9 cellular contexts compared by ENCODE assay signal in genomic region chr5:137605377-137605776, GRCh38.
DNase-seq lines count a peak whose midpoint lies in the region; ATAC-seq and TF ChIP-seq lines count a peak whose summit lies in the region.
"Had no signal": no experiment of that assay in that cellular context is flagged by ENCODE, and none has a peak within 500 bp of the region (broad histone marks: within the 10 kb centered on the region; RNA-seq: fewer than 3 reads in every experiment).

No MANE protein-coding gene starts in this region.

- TF ChIP-seq CTCF in LNCaP clone FGC (IDR thresholded peaks at IDR 0.05; ENCODE audit: control insufficient read depth, extremely low read depth, insufficient read depth) (peak; percentile 36), upper lobe of left lung (IDR thresholded peaks at IDR 0.05) (peak in 2 of 6 experiments; percentile 12 to 16)

- H3K4me3 ChIP-seq in LNCaP clone FGC (ENCODE audit: low read depth, low read length) (no peak overlapping the region), upper lobe of left lung (no peak overlapping the region)

- no peak for TF ChIP-seq EP300 in upper lobe of left lung (IDR thresholded peaks at IDR 0.05)

- DNase-seq in COR-L47 (lab: John Stamatoyannopoulos, UW), result peak; percentile 69
- no peak for DNase-seq in LNCaP clone FGC (ENCODE audit: low read depth)
- peak; percentile 17 for DNase-seq in RPMI7951 (ENCODE audit: low read depth)
- DNase-seq in hepatic stellate cell (ENCODE audit: low spot score), result peak; percentile 27
- no peak for DNase-seq in activated gamma-delta T cell treated with Interleukin-2 at 50 U/mL for 16 hours
- no peak for DNase-seq in NCI-H446 (lab: John Stamatoyannopoulos, UW)
- DNase-seq in upper lobe of left lung, result no peak
- DNase-seq: immature natural killer cell had no signal

- H3K9me3 ChIP-seq in upper lobe of left lung, result no peaks in the 10 kb centered on the region

- H3K4me1 ChIP-seq in upper lobe of left lung, result no peaks in the 10 kb centered on the region

- no peak overlapping the region for H3K27ac ChIP-seq in upper lobe of left lung

- ATAC-seq in HG02678 (IDR thresholded peaks at IDR 0.05; ENCODE audit: unreplicated experiment) (no peak), upper lobe of left lung (ENCODE audit: low FRiP score in 2 of 2) (no peak)

- no peaks in the 10 kb centered on the region for H3K27me3 ChIP-seq in upper lobe of left lung

- no peaks in the 10 kb centered on the region for H3K36me3 ChIP-seq in upper lobe of left lung

- no peak for TF ChIP-seq POLR2A in upper lobe of left lung (IDR thresholded peaks at IDR 0.05)

- 19 to 34% methylated on average over 4 of the region's 4 CpGs for WGBS in upper lobe of left lung, 2 donors

Comparison
In these comparisons a context has a peak if more than half of its experiments do, and no peak if none do; other contexts are left out.
1. DNase-seq: peak in COR-L47 (single experiment), RPMI7951 (single experiment) and hepatic stellate cell (single experiment); none in LNCaP clone FGC (single experiment), activated gamma-delta T cell treated with Interleukin-2 at 50 U/mL for 16 hours (single experiment), NCI-H446 (0 of 2) and upper lobe of left lung (0 of 2).